Comparison of ENCODE assay signal across 8 cellular contexts in genomic region chr17:50290074-50290702, GRCh38. TPM values are rescaled to one million over a fixed set of nuclear protein-coding genes. Genes with fewer than 3 reads are reported as not detected.
DNase-seq lines count a peak whose midpoint lies in the region; ATAC-seq, FAIRE-seq and TF ChIP-seq lines count a peak whose summit lies in the region.

No MANE protein-coding gene starts in this region.

- H3K36me3 ChIP-seq in MG63 (peaks cover 12% of the 10 kb centered on the region), astrocyte (ENCODE audit: insufficient read depth, low read length) (no peaks in the 10 kb centered on the region), kidney (ENCODE audit: control insufficient read depth in 1 of 2, insufficient read depth in 2 of 2, low read length in 2 of 2) (no peaks in the 10 kb centered on the region)

- FAIRE-seq in astrocyte (lab: Jason Lieb, UNC) (peak; percentile 99), kidney (lab: Jason Lieb, UNC) (no peak)

- H3K4me3 Mint-ChIP-seq in Calu3 (ENCODE audit: low read depth, unreplicated experiment): peak overlapping the region; percentile 10
- H3K4me3 Mint-ChIP-seq in astrocyte (ENCODE audit: unreplicated experiment): peak overlapping the region; percentile 66
- H3K4me3 Mint-ChIP-seq in stimulated activated memory B cell treated with anti-CD40 and anti-IgM and Interleukin-4, amounts not matched to agents 10 μg/mL and 1 μg/mL and 100 μg/mL, for 72 hours: no peak overlapping the region

- H3K27ac ChIP-seq in astrocyte (ENCODE audit: low read depth, low read length) (peak overlapping the region; percentile 93), kidney (ENCODE audit: low read depth in 2 of 2, low read length in 2 of 2) (peak overlapping the region in 1 of 2 donors; percentile 41)

- H3K4me1 ChIP-seq in astrocyte (ENCODE audit: insufficient read depth, low read length) (peaks cover 33% of the 10 kb centered on the region), kidney (ENCODE audit: control insufficient read depth in 1 of 2, insufficient read depth in 1 of 2, low read depth in 1 of 2, low read length in 2 of 2) (peaks cover 0 to 3% of the 10 kb centered on the region in 2 donors)

- BruUV-seq in Calu3 (replicated peaks; lab: Mats Ljungman, UMichigan): no TSS peak

- H3K27ac Mint-ChIP-seq in Calu3 (ENCODE audit: unreplicated experiment): peak overlapping the region; percentile 70
- H3K27ac Mint-ChIP-seq in astrocyte (ENCODE audit: unreplicated experiment): peak overlapping the region; percentile 98
- no peak overlapping the region for H3K27ac Mint-ChIP-seq in stimulated activated memory B cell treated with anti-CD40 and anti-IgM and Interleukin-4, amounts not matched to agents 10 μg/mL and 1 μg/mL and 100 μg/mL, for 72 hours

- intact Hi-C loops in Calu3 (cut with micrococcal nuclease; ENCODE audit: unreplicated experiment): no loop called here
- intact Hi-C loops in kidney (cut with DNase I): loop anchor here (10.0 kb wide), 1 partner anchor 195 kb away; the partner anchor contains the start of gene PDK2

- DNase-seq in Calu3: peak; percentile 70
- peak; percentile 98 for DNase-seq in MG63
- peak; percentile 99 for DNase-seq in astrocyte (ENCODE audit: low read depth)
- DNase-seq in kidney: peak; percentile 89
- no peak for DNase-seq in HuH-7 (ENCODE audit: low spot score)
- DNase-seq in activated naive CD4-positive, alpha-beta T cell treated with anti-CD3 and anti-CD28 coated beads, Interleukin-2, amount 50 U/mL, for 16 hours: no peak

- no peaks in the 10 kb centered on the region for H3K27me3 Mint-ChIP-seq in Calu3 (ENCODE audit: unreplicated experiment)
- no peaks in the 10 kb centered on the region for H3K27me3 Mint-ChIP-seq in astrocyte (ENCODE audit: low read depth, unreplicated experiment)
- peaks cover 52% of the 10 kb centered on the region for H3K27me3 Mint-ChIP-seq in stimulated activated memory B cell treated with anti-CD40 and anti-IgM and Interleukin-4, amounts not matched to agents 10 μg/mL and 1 μg/mL and 100 μg/mL, for 72 hours

- peaks cover 10% of the 10 kb centered on the region for H3K36me3 Mint-ChIP-seq in Calu3 (ENCODE audit: insufficient read depth, unreplicated experiment)
- H3K36me3 Mint-ChIP-seq in astrocyte (ENCODE audit: low read depth, unreplicated experiment): peaks cover 5% of the 10 kb centered on the region
- no peaks in the 10 kb centered on the region for H3K36me3 Mint-ChIP-seq in stimulated activated memory B cell treated with anti-CD40 and anti-IgM and Interleukin-4, amounts not matched to agents 10 μg/mL and 1 μg/mL and 100 μg/mL, for 72 hours

- CTCF ChIA-PET in Calu3 (lab: Charles Lee): interaction anchor here (0.7 to 3.8 kb wide), 10 partner anchors 10 to 228 kb away, joined by 3 to 35 read pairs (median 3); partner anchors contain the start of gene COL1A1

- H3K27me3 ChIP-seq in MG63: no peaks in the 10 kb centered on the region
- H3K27me3 ChIP-seq in astrocyte (ENCODE audit: insufficient read depth, low read length): no peaks in the 10 kb centered on the region

- peak overlapping the region; percentile 60 for H2AFZ ChIP-seq in astrocyte (ENCODE audit: low read depth, low read length)

- H3K9ac ChIP-seq in astrocyte (ENCODE audit: low read length): peak overlapping the region; percentile 82
- H3K9ac ChIP-seq in kidney (ENCODE audit: low read length in 2 of 2): no peak overlapping the region

- H3K79me2 ChIP-seq in astrocyte (ENCODE audit: insufficient read depth, low read length): peaks cover 20% of the 10 kb centered on the region

- H4K20me1 ChIP-seq in astrocyte (ENCODE audit: insufficient read depth, low read length): no peaks in the 10 kb centered on the region

- peak; percentile 82 for ATAC-seq in stimulated activated memory B cell treated with anti-CD40 and anti-IgM and Interleukin-4, amounts not matched to agents 10 μg/mL and 1 μg/mL and 100 μg/mL, for 72 hours
- ATAC-seq in GM18511 (IDR thresholded peaks at IDR 0.05; ENCODE audit: unreplicated experiment): no peak

- no peak for TF ChIP-seq CTCF in Calu3 (IDR thresholded peaks at IDR 0.05; ENCODE audit: unreplicated experiment)
- TF ChIP-seq CTCF in astrocyte (IDR thresholded peaks at IDR 0.05; ENCODE audit: insufficient read depth, low read depth, low read length): no peak
- TF ChIP-seq CTCF in kidney (IDR thresholded peaks at IDR 0.05; ENCODE audit: borderline replicate concordance, extremely low read depth, insufficient read depth): no peak

- no peaks in the 10 kb centered on the region for H3K9me3 Mint-ChIP-seq in Calu3 (ENCODE audit: low read depth, unreplicated experiment)
- no peaks in the 10 kb centered on the region for H3K9me3 Mint-ChIP-seq in astrocyte (ENCODE audit: unreplicated experiment)
- H3K9me3 Mint-ChIP-seq in stimulated activated memory B cell treated with anti-CD40 and anti-IgM and Interleukin-4, amounts not matched to agents 10 μg/mL and 1 μg/mL and 100 μg/mL, for 72 hours: no peaks in the 10 kb centered on the region

- H3K9me3 ChIP-seq in MG63 (no peaks in the 10 kb centered on the region), astrocyte (ENCODE audit: insufficient read depth, low read depth, low read length) (no peaks in the 10 kb centered on the region), kidney (ENCODE audit: control insufficient read depth in 1 of 2, low read length in 2 of 2) (no peaks in the 10 kb centered on the region)

- peaks cover 25% of the 10 kb centered on the region for H3K4me1 Mint-ChIP-seq in Calu3 (ENCODE audit: low read depth, unreplicated experiment)
- H3K4me1 Mint-ChIP-seq in astrocyte (ENCODE audit: low read depth, unreplicated experiment): peaks cover 29% of the 10 kb centered on the region
- peaks cover 12% of the 10 kb centered on the region for H3K4me1 Mint-ChIP-seq in stimulated activated memory B cell treated with anti-CD40 and anti-IgM and Interleukin-4, amounts not matched to agents 10 μg/mL and 1 μg/mL and 100 μg/mL, for 72 hours

- H3K4me2 ChIP-seq in astrocyte (ENCODE audit: low read length): peak overlapping the region; percentile 84

- peak overlapping the region; percentile 39 for H3K4me3 ChIP-seq in MG63
- H3K4me3 ChIP-seq in astrocyte (ENCODE audit: insufficient read depth, low read depth, low read length): peak overlapping the region; percentile 58
- H3K4me3 ChIP-seq in kidney (ENCODE audit: low read length in 2 of 2): no peak overlapping the region

RNA-seq across cellular contexts. Expression of gene TMEM92, which starts 15.9 kb away (rescaled TPM):
- total RNA-seq in Calu3 (2022): 4.8 and 8.9 TPM in 2 replicates
- not detected in 2 replicates for total RNA-seq in MG63 (2014; rRNA removed; shearing (Covaris generic); ENCODE audit: low replicate concordance)
- 18.3 and 28.2 TPM in 2 replicates for total RNA-seq in astrocyte
- total RNA-seq in kidney: 2.4 TPM
- not detected for polyA plus RNA-seq in kidney (ENCODE audit: insufficient read depth, low read depth, low replicate concordance)

RNA-seq across cellular contexts. Expression of gene XYLT2, which starts 55.7 kb away (rescaled TPM):
- total RNA-seq in Calu3 (2022) (44.3 and 49.3 TPM in 2 replicates), astrocyte (41.0 and 47.3 TPM in 2 replicates), kidney (30.0 TPM)
- 26.5 and 27.2 TPM in 2 replicates for total RNA-seq in MG63 (2014; rRNA removed; shearing (Covaris generic); ENCODE audit: low replicate concordance)
- 21.2 TPM for polyA plus RNA-seq in kidney (ENCODE audit: insufficient read depth, low read depth, low replicate concordance)

Comparison
In these comparisons a context has a peak if more than half of its experiments do, and no peak if none do; other contexts are left out.
1. DNase-seq: peak in Calu3 (single experiment), MG63 (single experiment), astrocyte (single experiment) and kidney (single experiment); none in HuH-7 (single experiment) and activated naive CD4-positive, alpha-beta T cell treated with anti-CD3 and anti-CD28 coated beads, Interleukin-2, amount 50 U/mL, for 16 hours (single experiment).
2. H3K4me3 ChIP-seq: peak in MG63 (single experiment) and astrocyte (single experiment); none in kidney (0 of 2).